Comparison of ENCODE assay signal across 20 cellular contexts in genomic region chr1:6118415-6118814, GRCh38.
"Had no signal": no experiment of that assay in that cellular context is flagged by ENCODE, and none has a peak within 500 bp of the region (broad histone marks: within the 10 kb centered on the region; RNA-seq: fewer than 3 reads in every experiment).

No MANE protein-coding gene starts in this region.

- H3K4me3 Mint-ChIP-seq: activated naive CD4-positive, alpha-beta T cell treated with anti-CD3 and anti-CD28 coated beads, Interleukin-2, amount 10 ng/mL, durations not matched to agents 7 days and 5 days; dendritic cell treated with granulocyte-macrophage colony-stimulating factor and Interleukin-4, amounts not matched to agents 40 ng/mL and 50 ng/mL, for 4 days; naive thymus-derived CD4-positive, alpha-beta T cell; stimulated activated naive B cell treated with anti-CD40 and anti-IgM and Interleukin-4, amounts not matched to agents 10 μg/mL and 1 μg/mL and 100 μg/mL, for 72 hours had no signal

- H3K27me3 ChIP-seq: adrenal gland, body of pancreas, tibial artery, uterus had no signal

- H3K4me1 ChIP-seq: adrenal gland, body of pancreas, left ventricle myocardium inferior, parathyroid adenoma, tibial artery, uterus had no signal

- H3K36me3 Mint-ChIP-seq: activated naive CD4-positive, alpha-beta T cell treated with anti-CD3 and anti-CD28 coated beads, Interleukin-2, amount 10 ng/mL, durations not matched to agents 7 days and 5 days had no signal

- H3K9me3 ChIP-seq: adrenal gland, uterus had no signal

- DNase-seq: activated CD4-positive, alpha-beta T cell treated with anti-CD3 and anti-CD28 coated beads for 1 hour; activated CD4-positive, alpha-beta T cell treated with anti-CD3 and anti-CD28 coated beads, Interleukin-2, amount 50 U/mL, for 4 hours; activated naive CD4-positive, alpha-beta T cell treated with anti-CD3 and anti-CD28 coated beads, Interleukin-2, amount 10 ng/mL, durations not matched to agents 7 days and 5 days; activated T-cell treated with anti-CD3 and anti-CD28 coated beads for 4 hours; adrenal gland; body of pancreas; cerebellar nuclear complex; effector memory CD4-positive, alpha-beta T cell; hippocampal formation; left ventricle myocardium inferior; naive thymus-derived CD4-positive, alpha-beta T cell; retina; stimulated activated CD4-positive, alpha-beta T cell treated with anti-CD3 and anti-CD28 coated beads, Interleukin-4, amount 100 ng/mL, for 1 hour; stimulated activated naive B cell treated with anti-CD40 and anti-IgM and Interleukin-4, amounts not matched to agents 10 μg/mL and 1 μg/mL and 100 μg/mL, for 72 hours; tibial artery; uterus had no signal

- H3K27ac ChIP-seq: adrenal gland, body of pancreas, left ventricle myocardium inferior, parathyroid adenoma, tibial artery, uterus had no signal

- H3K4me1 Mint-ChIP-seq: stimulated activated naive B cell treated with anti-CD40 and anti-IgM and Interleukin-4, amounts not matched to agents 10 μg/mL and 1 μg/mL and 100 μg/mL, for 72 hours had no signal

- H3K36me3 ChIP-seq: adrenal gland, left ventricle myocardium inferior, tibial artery, uterus had no signal

- H3K27ac Mint-ChIP-seq: activated naive CD4-positive, alpha-beta T cell treated with anti-CD3 and anti-CD28 coated beads, Interleukin-2, amount 10 ng/mL, durations not matched to agents 7 days and 5 days; activated T-helper 2 cell treated with anti-CD3 and anti-CD28 coated beads, Interferon-gamma antibody, Interleukin-2, Interleukin-4, amounts not matched to agents 10 μg/mL and 5 μg/mL and 100 μg/mL, durations not matched to agents 14 hours and 24 hours and 36 hours; dendritic cell treated with granulocyte-macrophage colony-stimulating factor and Interleukin-4, amounts not matched to agents 40 ng/mL and 50 ng/mL, for 4 days; naive thymus-derived CD4-positive, alpha-beta T cell; stimulated activated naive B cell treated with anti-CD40 and anti-IgM and Interleukin-4, amounts not matched to agents 10 μg/mL and 1 μg/mL and 100 μg/mL, for 72 hours had no signal

- H3K4me3 ChIP-seq: adrenal gland, body of pancreas, left ventricle myocardium inferior, mucosa of descending colon, tibial artery, uterus had no signal
